In the genomic region with DNA sequence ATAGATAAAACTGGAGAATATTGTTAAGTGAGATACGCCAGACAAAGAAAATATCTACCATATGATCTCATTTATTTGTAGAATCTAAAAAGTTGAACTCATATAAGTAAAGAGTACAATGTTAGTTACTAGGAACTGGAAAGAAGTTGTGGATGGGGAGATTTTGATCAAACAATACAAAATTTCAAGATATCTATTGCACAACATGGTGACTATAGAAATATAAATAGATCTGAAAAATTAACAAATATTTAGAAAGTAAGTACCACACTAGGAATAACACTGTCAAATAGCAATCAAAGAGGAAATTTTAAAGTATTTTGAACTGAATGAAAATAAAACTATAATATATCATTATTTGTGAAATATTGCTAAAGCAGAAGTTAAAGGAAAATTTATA, we compare ENCODE assay signal across 34 cellular contexts.
"Had no signal": no experiment of that assay in that cellular context is flagged by ENCODE, and none has a peak within 500 bp of the region (broad histone marks: within the 10 kb centered on the region; RNA-seq: fewer than 3 reads in every experiment).

No MANE protein-coding gene starts in this region.

- H3K9me3 ChIP-seq: MG63 had no signal

- DNase-seq: Karpas-422, Kasumi-1, MG63, MM.1S, MV-4-11, NCI-H1048, NCI-H1092, NCI-H1092 treated with DMSO at 0.1 percent for 48 hours, NCI-H1105, NCI-H1105 treated with DMSO at 0.1 percent for 48 hours, NCI-H1417, NCI-H1417 treated with DMSO at 0.1 percent for 48 hours, NCI-H1436, NCI-H1436 treated with DMSO at 0.1 percent for 48 hours, NCI-H146, NCI-H1694, NCI-H1694 treated with DMSO at 0.1 percent for 48 hours, NCI-H187, NCI-H187 treated with DMSO at 0.1 percent for 48 hours, NCI-H1930, NCI-H2029, NCI-H2029 treated with DMSO at 0.1 percent for 48 hours, NCI-H2081, NCI-H2081 treated with DMSO at 0.1 percent for 48 hours, NCI-H2107, NCI-H2171, NCI-H2171 treated with DMSO at 0.1 percent for 48 hours, NCI-H2227 treated with DMSO at 0.1 percent for 48 hours, NCI-H226, NCI-H345, NCI-H446, NCI-H446 treated with DMSO at 0.1 percent for 48 hours, NCI-H510A, NCI-H510A treated with DMSO at 0.1 percent for 48 hours had no signal

- H3K36me3 ChIP-seq: MG63 had no signal

- H3K4me3 ChIP-seq: MG63 had no signal

- H3K27me3 ChIP-seq: MG63 had no signal
